Comparison of ENCODE assay signal across 13 cellular contexts in the genomic region with DNA sequence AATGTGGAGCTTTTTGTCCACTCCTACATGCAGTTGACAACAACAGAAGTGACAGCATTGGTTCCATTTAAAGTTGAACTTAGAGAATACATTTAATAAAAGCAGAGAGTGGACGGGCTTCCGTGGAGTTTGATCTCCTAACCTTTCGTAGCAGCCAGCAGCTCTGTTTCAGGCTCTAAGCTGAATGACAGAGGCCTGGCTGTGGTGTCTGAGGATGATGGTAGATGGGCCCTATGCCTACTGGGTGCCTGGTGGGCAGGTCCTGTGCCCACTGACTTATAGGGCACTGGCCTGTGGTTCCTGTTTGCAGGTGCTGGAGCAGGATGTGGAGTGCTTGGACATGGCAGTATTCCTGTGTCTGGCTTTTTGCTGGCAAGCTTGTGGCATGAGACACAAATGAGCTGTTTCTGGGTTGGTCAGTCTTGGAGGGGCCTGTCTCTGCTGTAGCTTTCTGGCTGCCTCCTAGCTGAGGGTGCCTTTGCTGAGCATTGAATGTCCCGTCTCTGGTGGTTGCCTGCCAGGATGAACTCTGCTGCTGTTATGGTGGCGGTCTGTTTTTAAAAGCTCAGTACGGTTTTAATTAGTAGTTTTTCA. TPM values are rescaled to one million over a fixed set of nuclear protein-coding genes. Genes with fewer than 3 reads are reported as not detected.
DNase-seq lines count a peak whose midpoint lies in the region; ATAC-seq and TF ChIP-seq lines count a peak whose summit lies in the region.
"Had no signal": no experiment of that assay in that cellular context is flagged by ENCODE, and none has a peak within 500 bp of the region (broad histone marks: within the 10 kb centered on the region; RNA-seq: fewer than 3 reads in every experiment).

No MANE protein-coding gene starts in this region.

- no peak overlapping the region for H3K4me3 Mint-ChIP-seq in activated T-cell treated with anti-CD3 and anti-CD28 coated beads, Interleukin-2, amount 50 U/mL, for 24 hours
- H3K4me3 Mint-ChIP-seq in stimulated activated naive B cell treated with anti-CD40 and anti-IgM and Interleukin-4, amounts not matched to agents 10 μg/mL and 1 μg/mL and 100 μg/mL, for 72 hours: peak overlapping the region; percentile 4 to 16
- H3K4me3 Mint-ChIP-seq in activated CD4-positive, alpha-beta T cell treated with anti-CD3 and anti-CD28 coated beads, Interleukin-2, amount 10 ng/mL, durations not matched to agents 7 days and 5 days: no peak overlapping the region
- H3K4me3 Mint-ChIP-seq: activated CD4-positive, alpha-beta memory T cell treated with anti-CD3 and anti-CD28 coated beads, Interleukin-2, amount 10 ng/mL, durations not matched to agents 7 days and 5 days had no signal

- intact Hi-C loops in heart right ventricle (cut with DNase I): loop anchor here in 2 of 10 donors (5.0 to 10.0 kb wide), 2 partner anchors 38 to 50 kb away; a partner anchor contains a TSS

- H3K79me2 ChIP-seq in SK-N-SH (ENCODE audit: insufficient read depth): peaks cover 100% of the 10 kb centered on the region

- TF ChIP-seq EP300 in SK-N-SH (IDR thresholded peaks at IDR 0.05; ENCODE audit: borderline replicate concordance in 1 of 2, low read depth in 1 of 2, low read length in 1 of 2): no peak

- CTCF ChIA-PET in SK-N-SH (lab: Yijun Ruan, JAX): interaction anchor here (3.0 kb wide), 1 partner anchor 10 kb away, joined by 6 read pairs; no protein-coding TSS in a partner anchor
- CTCF ChIA-PET in activated CD4-positive, alpha-beta T cell treated with anti-CD3 and anti-CD28 coated beads, Interleukin-2, amount 10 ng/mL, durations not matched to agents 7 days and 5 days (lab: Charles Lee): no interaction called here

- no peaks in the 10 kb centered on the region for H3K9me3 Mint-ChIP-seq in activated T-cell treated with anti-CD3 and anti-CD28 coated beads, Interleukin-2, amount 50 U/mL, for 24 hours
- H3K9me3 Mint-ChIP-seq in stimulated activated naive B cell treated with anti-CD40 and anti-IgM and Interleukin-4, amounts not matched to agents 10 μg/mL and 1 μg/mL and 100 μg/mL, for 72 hours: no peaks in the 10 kb centered on the region
- no peaks in the 10 kb centered on the region for H3K9me3 Mint-ChIP-seq in activated CD4-positive, alpha-beta T cell treated with anti-CD3 and anti-CD28 coated beads, Interleukin-2, amount 10 ng/mL, durations not matched to agents 7 days and 5 days
- H3K9me3 Mint-ChIP-seq: activated CD4-positive, alpha-beta memory T cell treated with anti-CD3 and anti-CD28 coated beads, Interleukin-2, amount 10 ng/mL, durations not matched to agents 7 days and 5 days; T-cell had no signal

- H3K4me1 ChIP-seq in SK-N-SH (ENCODE audit: control insufficient read depth in 1 of 2, insufficient read depth in 2 of 2, low read depth in 1 of 2, low read length in 1 of 2) (peaks cover 19 to 29% of the 10 kb centered on the region in 2 experiments), heart right ventricle (peaks cover 0 to 99% (median 89%) of the 10 kb centered on the region in 9 donors)

- peak overlapping the region; percentile 66 for H3K27ac Mint-ChIP-seq in activated T-cell treated with anti-CD3 and anti-CD28 coated beads, Interleukin-2, amount 50 U/mL, for 24 hours
- H3K27ac Mint-ChIP-seq in stimulated activated naive B cell treated with anti-CD40 and anti-IgM and Interleukin-4, amounts not matched to agents 10 μg/mL and 1 μg/mL and 100 μg/mL, for 72 hours: peak overlapping the region; percentile 92
- H3K27ac Mint-ChIP-seq in activated CD4-positive, alpha-beta T cell treated with anti-CD3 and anti-CD28 coated beads, Interleukin-2, amount 10 ng/mL, durations not matched to agents 7 days and 5 days: no peak overlapping the region

- TF ChIP-seq CTCF in SK-N-SH (IDR thresholded peaks at IDR 0.05): no peak
- TF ChIP-seq CTCF in heart right ventricle (IDR thresholded peaks at IDR 0.05): no peak

- no peaks in the 10 kb centered on the region for H3K9me2 ChIP-seq in SK-N-SH

- POLR2A ChIA-PET in SK-N-SH (lab: Yijun Ruan, JAX): no interaction called here
- POLR2A ChIA-PET in activated CD4-positive, alpha-beta T cell treated with anti-CD3 and anti-CD28 coated beads, Interleukin-2, amount 10 ng/mL, durations not matched to agents 7 days and 5 days (lab: Charles Lee): no interaction called here

- DNase-seq in activated T-cell treated with anti-CD3 and anti-CD28 coated beads, Interleukin-2, amount 50 U/mL, for 24 hours: no peak
- DNase-seq in activated T-cell treated with anti-CD3 and anti-CD28 coated beads, Interleukin-2, amount 50 U/mL, for 48 hours: no peak
- peak; percentile 27 for DNase-seq in SK-N-SH
- DNase-seq in heart right ventricle: peak in 1 of 2 donors; percentile 14
- no peak for DNase-seq in stimulated activated naive B cell treated with anti-CD40 and anti-IgM and Interleukin-4, amounts not matched to agents 10 μg/mL and 1 μg/mL and 100 μg/mL, for 72 hours
- DNase-seq in NCI-H1694 (lab: John Stamatoyannopoulos, UW): no peak
- DNase-seq in activated CD4-positive, alpha-beta T cell treated with anti-CD3 and anti-CD28 coated beads, Interleukin-2, amount 10 ng/mL, durations not matched to agents 7 days and 5 days: no peak
- DNase-seq: activated CD4-positive, alpha-beta memory T cell treated with anti-CD3 and anti-CD28 coated beads, Interleukin-2, amount 10 ng/mL, durations not matched to agents 7 days and 5 days; mammary epithelial cell; NCI-H1436 treated with DMSO at 0.1 percent for 48 hours; T-cell; testis had no signal

- H3F3A ChIP-seq in SK-N-SH (replicated peaks; ENCODE audit: insufficient read depth): no peaks in the 10 kb centered on the region

- peak overlapping the region in 1 of 2 experiments; percentile 8; a peak in 1 of 4 replicates for H3K27ac ChIP-seq in SK-N-SH (ENCODE audit: low read depth in 2 of 2, low read length in 1 of 2)
- H3K27ac ChIP-seq in heart right ventricle: peak overlapping the region in 7 of 10 donors; percentile 4 to 72 (median 25)
- H3K27ac ChIP-seq: testis had no signal

- H3K9me3 ChIP-seq in SK-N-SH (no peaks in the 10 kb centered on the region), heart right ventricle (no peaks in the 10 kb centered on the region)
- H3K9me3 ChIP-seq: testis had no signal

- H2AFZ ChIP-seq in SK-N-SH (ENCODE audit: low read depth): no peak overlapping the region

- H3K4me2 ChIP-seq in SK-N-SH: no peak overlapping the region

- no peaks in the 10 kb centered on the region for H3K27me3 ChIP-seq in SK-N-SH (ENCODE audit: insufficient read depth)
- H3K27me3 ChIP-seq in heart right ventricle: no peaks in the 10 kb centered on the region
- H3K27me3 ChIP-seq: testis had no signal

- H3K4me1 Mint-ChIP-seq in activated T-cell treated with anti-CD3 and anti-CD28 coated beads, Interleukin-2, amount 50 U/mL, for 24 hours (ENCODE audit: low read depth): peaks cover 83% of the 10 kb centered on the region
- peaks cover 40 to 68% of the 10 kb centered on the region in 2 donors for H3K4me1 Mint-ChIP-seq in stimulated activated naive B cell treated with anti-CD40 and anti-IgM and Interleukin-4, amounts not matched to agents 10 μg/mL and 1 μg/mL and 100 μg/mL, for 72 hours
- H3K4me1 Mint-ChIP-seq in activated CD4-positive, alpha-beta T cell treated with anti-CD3 and anti-CD28 coated beads, Interleukin-2, amount 10 ng/mL, durations not matched to agents 7 days and 5 days: peaks cover 63% of the 10 kb centered on the region

- peaks cover 71% of the 10 kb centered on the region for H3K36me3 Mint-ChIP-seq in activated T-cell treated with anti-CD3 and anti-CD28 coated beads, Interleukin-2, amount 50 U/mL, for 24 hours (ENCODE audit: low read depth)
- peaks cover 35 to 49% of the 10 kb centered on the region in 2 donors for H3K36me3 Mint-ChIP-seq in stimulated activated naive B cell treated with anti-CD40 and anti-IgM and Interleukin-4, amounts not matched to agents 10 μg/mL and 1 μg/mL and 100 μg/mL, for 72 hours
- H3K36me3 Mint-ChIP-seq in activated CD4-positive, alpha-beta T cell treated with anti-CD3 and anti-CD28 coated beads, Interleukin-2, amount 10 ng/mL, durations not matched to agents 7 days and 5 days (ENCODE audit: low read depth): peaks cover 32% of the 10 kb centered on the region

- H4K20me1 ChIP-seq in SK-N-SH (ENCODE audit: insufficient read depth): peaks cover 91% of the 10 kb centered on the region

- peak in 7 of 8 donors; percentile 57 to 89 (median 72) for ATAC-seq in heart right ventricle
- ATAC-seq in stimulated activated naive B cell treated with anti-CD40 and anti-IgM and Interleukin-4, amounts not matched to agents 10 μg/mL and 1 μg/mL and 100 μg/mL, for 72 hours (replicated peaks): no peak
- ATAC-seq in HG03039 (IDR thresholded peaks at IDR 0.05; ENCODE audit: unreplicated experiment): no peak
- ATAC-seq: T-cell had no signal

- peaks cover 0 to 5% of the 10 kb centered on the region in 2 experiments for H3K36me3 ChIP-seq in SK-N-SH (replicated peaks in 1 of 2; ENCODE audit: control insufficient read depth in 1 of 2, insufficient read depth in 2 of 2, low read length in 1 of 2)
- H3K36me3 ChIP-seq in heart right ventricle: peaks cover 0 to 14% (median 0%) of the 10 kb centered on the region in 9 donors

- H3K27me3 Mint-ChIP-seq in activated T-cell treated with anti-CD3 and anti-CD28 coated beads, Interleukin-2, amount 50 U/mL, for 24 hours: no peaks in the 10 kb centered on the region
- no peaks in the 10 kb centered on the region for H3K27me3 Mint-ChIP-seq in stimulated activated naive B cell treated with anti-CD40 and anti-IgM and Interleukin-4, amounts not matched to agents 10 μg/mL and 1 μg/mL and 100 μg/mL, for 72 hours
- H3K27me3 Mint-ChIP-seq in activated CD4-positive, alpha-beta T cell treated with anti-CD3 and anti-CD28 coated beads, Interleukin-2, amount 10 ng/mL, durations not matched to agents 7 days and 5 days: no peaks in the 10 kb centered on the region
- H3K27me3 Mint-ChIP-seq: activated CD4-positive, alpha-beta memory T cell treated with anti-CD3 and anti-CD28 coated beads, Interleukin-2, amount 10 ng/mL, durations not matched to agents 7 days and 5 days; T-cell had no signal

- no peak overlapping the region for H3K9ac ChIP-seq in SK-N-SH

- TF ChIP-seq RAD21 in SK-N-SH (IDR thresholded peaks at IDR 0.05; ENCODE audit: low read length): no peak

- no peak overlapping the region for H3K4me3 ChIP-seq in SK-N-SH (ENCODE audit: low read depth in 2 of 2, low read length in 1 of 2)
- no peak overlapping the region for H3K4me3 ChIP-seq in heart right ventricle
- H3K4me3 ChIP-seq: testis had no signal

- WGBS in SK-N-SH (ENCODE audit: low lambda C conversion rate): 90% methylated on average over 6 of the region's 6 CpGs
- WGBS in heart right ventricle, 2 donors: 65 to 72% methylated on average over 6 of the region's 6 CpGs

TF ChIP-seq in SK-N-SH, 30 proteins besides CTCF, POLR2A, EP300 and RAD21:
- no peak for TF ChIP-seq FOSL2 (IDR thresholded peaks at IDR 0.05; ENCODE audit: borderline replicate concordance, low read depth)
TF ChIP-seq in SK-N-SH: peak in this region for 0.

RNA-seq across cellular contexts. Expression of a gene that starts 54.6 kb away (rescaled TPM):
- polyA plus RNA-seq in SK-N-SH (2012; rRNA removed): 7.2 and 7.4 TPM in 2 replicates
- polyA plus RNA-seq in SK-N-SH (2012; cell fraction: cytosol; rRNA removed): 6.5 and 6.7 TPM in 2 replicates
- polyA plus RNA-seq in SK-N-SH (2012; cell fraction: nucleus; rRNA removed): 27.2 and 29.4 TPM in 2 replicates
- total RNA-seq in heart right ventricle: 10 to 100 TPM; 37.5 to 57.3 (median 43.1) TPM
- 10 to 100 TPM; 10.3 to 26.3 TPM for polyA plus RNA-seq in heart right ventricle
- total RNA-seq in activated CD4-positive, alpha-beta T cell treated with anti-CD3 and anti-CD28 coated beads, Interleukin-2, amount 10 ng/mL, durations not matched to agents 7 days and 5 days: 10 to 100 TPM; 57.7 to 63.1 TPM

Comparison
In these comparisons a context has a peak if more than half of its experiments do, and no peak if none do; other contexts are left out.
1. H3K4me3 Mint-ChIP-seq: peak in stimulated activated naive B cell treated with anti-CD40 and anti-IgM and Interleukin-4, amounts not matched to agents 10 μg/mL and 1 μg/mL and 100 μg/mL, for 72 hours (2 of 2); none in activated T-cell treated with anti-CD3 and anti-CD28 coated beads, Interleukin-2, amount 50 U/mL, for 24 hours (single experiment) and activated CD4-positive, alpha-beta T cell treated with anti-CD3 and anti-CD28 coated beads, Interleukin-2, amount 10 ng/mL, durations not matched to agents 7 days and 5 days (single experiment).
2. ATAC-seq: peak in heart right ventricle (7 of 8); none in stimulated activated naive B cell treated with anti-CD40 and anti-IgM and Interleukin-4, amounts not matched to agents 10 μg/mL and 1 μg/mL and 100 μg/mL, for 72 hours (0 of 2) and HG03039 (single experiment).